ENCODE assay signal across 8 cellular contexts in genomic region chr11:66328307-66329144, GRCh38. TPM values are rescaled to one million over a fixed set of nuclear protein-coding genes. Genes with fewer than 3 reads are reported as not detected.
A peak's percentile ranks its signal among the peaks of the same experiment; 100 is the strongest.
DNase-seq lines count a peak whose midpoint lies in the region; ATAC-seq and TF ChIP-seq lines count a peak whose summit lies in the region.

No MANE protein-coding gene starts in this region.

- H3K27ac Mint-ChIP-seq in naive B cell, result peak overlapping the region in 1 of 6 donors; percentile 76

- no peaks in the 10 kb centered on the region for H3K79me2 ChIP-seq in OCI-LY1 (ENCODE audit: insufficient read depth, low read length)

- H4K20me1 ChIP-seq in OCI-LY1 (ENCODE audit: insufficient read depth, low read length), result no peaks in the 10 kb centered on the region

- no peaks in the 10 kb centered on the region for H3K9me3 Mint-ChIP-seq in naive B cell

- H3K9me3 ChIP-seq in OCI-LY1 (ENCODE audit: low read length), result no peaks in the 10 kb centered on the region

- peaks cover 0 to 8% (median 7%) of the 10 kb centered on the region in 3 donors for H3K27me3 Mint-ChIP-seq in naive B cell

- no peak for DNase-seq in GM12864 (ENCODE audit: low read depth)
- DNase-seq in HUDEP-2 (lab: John Stamatoyannopoulos, UW; ENCODE audit: unreplicated experiment in 76 of 76), result peak in 73 of 76 experiments; percentile 15 to 79 (median 60)
- peak; percentile 76 for DNase-seq in activated T-cell treated with anti-CD3 and anti-CD28 coated beads for 24 hours (ENCODE audit: low read depth)
- DNase-seq in erythroblast (lab: John Stamatoyannopoulos, UW), result peak; percentile 75 to 86
- DNase-seq in naive B cell, result peak; percentile 76
- DNase-seq in stimulated activated CD8-positive, alpha-beta memory T cell treated with anti-CD3 and anti-CD28 coated beads, Interleukin-7, amount 100 ng/mL, for 48 hours (ENCODE audit: extremely low read depth in 1 of 2, low read depth in 1 of 2), result peak; percentile 64 to 70

- H3K9me2 ChIP-seq in OCI-LY1 (ENCODE audit: low read depth, low read length), result no peaks in the 10 kb centered on the region

- TF ChIP-seq CTCF in GM12864 (IDR thresholded peaks at IDR 0.05; ENCODE audit: low read depth, low read length, missing control alignments) (peak; percentile 88), OCI-LY1 (IDR thresholded peaks at IDR 0.05; ENCODE audit: low read length) (peak; percentile 92)

- ATAC-seq in naive B cell (ENCODE audit: low read depth in 2 of 2) (peak; percentile 99), GM21825 (IDR thresholded peaks at IDR 0.05; ENCODE audit: unreplicated experiment) (no peak)

- peaks cover 8% of the 10 kb centered on the region for H3K27me3 ChIP-seq in OCI-LY1 (ENCODE audit: insufficient read depth, low read length)

- H3F3A ChIP-seq in OCI-LY1 (ENCODE audit: insufficient read depth, low read length), result no peaks in the 10 kb centered on the region

- H3K4me1 Mint-ChIP-seq in naive B cell, result peaks cover 21 to 25% (median 22%) of the 10 kb centered on the region in 3 donors

- no peak for TF ChIP-seq POLR2A in erythroblast (IDR thresholded peaks at IDR 0.05; ENCODE audit: low read length)

- H3K4me3 ChIP-seq in GM12864 (ENCODE audit: low read depth, low read length), result no peak overlapping the region
- no peak overlapping the region for H3K4me3 ChIP-seq in OCI-LY1 (ENCODE audit: low read depth, low read length, poor library complexity, severe bottlenecking)

- H3K4me2 ChIP-seq in OCI-LY1 (ENCODE audit: low read length), result peak overlapping the region; percentile 45; the same call in 1 of the 2 replicates

- no peak overlapping the region; the same call in 1 of the 2 replicates for H3K9ac ChIP-seq in OCI-LY1 (ENCODE audit: low read length)

- no peaks in the 10 kb centered on the region for H3K36me3 Mint-ChIP-seq in naive B cell

- no peak overlapping the region for H3K27ac ChIP-seq in OCI-LY1 (ENCODE audit: low read depth, low read length, poor library complexity, severe bottlenecking)

- H3K36me3 ChIP-seq in OCI-LY1 (ENCODE audit: insufficient read depth, low read length), result no peaks in the 10 kb centered on the region

- peak overlapping the region in 3 of 8 donors; percentile 22 to 71 (median 35) for H3K4me3 Mint-ChIP-seq in naive B cell

- H2AFZ ChIP-seq in OCI-LY1 (ENCODE audit: low read length), result no peak overlapping the region

- H3K4me1 ChIP-seq in OCI-LY1 (ENCODE audit: insufficient read depth, low read length, severe bottlenecking), result peaks cover 26% of the 10 kb centered on the region

RNA-seq across cellular contexts. Expression of gene RIN1, which starts 7.7 kb away (rescaled TPM):
- polyA plus RNA-seq in naive B cell (ENCODE audit: low read depth in 6 of 6), result 1 to 10 TPM in 1 of 6 donors, under 1 TPM in 2, not detected in 3; 0.11 to 3.1 (median 0.51) TPM

RNA-seq across cellular contexts. Expression of gene CD248, which starts 11.7 kb away (rescaled TPM):
- polyA plus RNA-seq in naive B cell (ENCODE audit: low read depth in 6 of 6), result under 1 TPM in 5 of 6 donors, not detected in 1; 0.09 to 0.39 (median 0.24) TPM

RNA-seq across cellular contexts. Expression of gene BRMS1, which starts 16.4 kb away (rescaled TPM):
- 10 to 100 TPM; 56.2 to 81.6 (median 73.0) TPM for polyA plus RNA-seq in naive B cell (ENCODE audit: low read depth in 6 of 6)

RNA-seq across cellular contexts. Expression of gene B4GAT1, which starts 18.9 kb away (rescaled TPM):
- 1 to 10 TPM; 2.9 to 7.7 (median 5.2) TPM for polyA plus RNA-seq in naive B cell (ENCODE audit: low read depth in 6 of 6)

RNA-seq across cellular contexts. Expression of gene TMEM151A, which starts 36.8 kb away (rescaled TPM):
- not detected for polyA plus RNA-seq in naive B cell (ENCODE audit: low read depth in 6 of 6)
